In genomic region chr2:10521356-10521755, GRCh38 we compare ENCODE assay signal across 23 cellular contexts.
A peak's percentile ranks its signal among the peaks of the same experiment; 100 is the strongest.
DNase-seq lines count a peak whose midpoint lies in the region; ATAC-seq and TF ChIP-seq lines count a peak whose summit lies in the region.
"Had no signal": no experiment of that assay in that cellular context is flagged by ENCODE, and none has a peak within 500 bp of the region (broad histone marks: within the 10 kb centered on the region; RNA-seq: fewer than 3 reads in every experiment).

No MANE protein-coding gene starts in this region.

- H2BK120ac ChIP-seq in H9 (ENCODE audit: low read depth, low read length, poor library complexity, severe bottlenecking), result no peak overlapping the region

- H3K79me2 ChIP-seq in H9 (ENCODE audit: insufficient read depth, low read length) (no peaks in the 10 kb centered on the region), osteoblast (ENCODE audit: insufficient read depth, low read length) (no peaks in the 10 kb centered on the region)

- no peak overlapping the region for H3K14ac ChIP-seq in H9 (ENCODE audit: insufficient read depth, low read length)

- H3T11ph ChIP-seq in H9 (ENCODE audit: low read length), result no peak overlapping the region

- ATAC-seq in stimulated activated effector memory CD8-positive, alpha-beta T cell treated with anti-CD3 and anti-CD28 coated beads, Interleukin-12 subunit alpha, Interleukin-12 subunit beta, amount 100 ng/mL, for 72 hours, result no peak
- no peak for ATAC-seq in GM21529 (IDR thresholded peaks at IDR 0.05; ENCODE audit: unreplicated experiment)
- ATAC-seq: A549 had no signal

- no peak overlapping the region for H2BK12ac ChIP-seq in H9 (ENCODE audit: insufficient read length, low read depth, low read length)

- H3K9me3 ChIP-seq in H9 (ENCODE audit: control insufficient read depth, low read depth, low read length) (no peaks in the 10 kb centered on the region), endodermal cell (ENCODE audit: control insufficient read depth, low read length) (peaks cover 9% of the 10 kb centered on the region), osteoblast (ENCODE audit: low read depth, low read length) (no peaks in the 10 kb centered on the region)
- H3K9me3 ChIP-seq: BE2C, Peyer's patch, SJSA1 had no signal

- H3K36me3 Mint-ChIP-seq in H9 (ENCODE audit: insufficient read depth in 1 of 3, low read depth in 3 of 3), result peaks cover 0 to 8% (median 0%) of the 10 kb centered on the region in 3 experiments; a peak in 2 of 7 replicates
- no peaks in the 10 kb centered on the region for H3K36me3 Mint-ChIP-seq in endodermal cell (ENCODE audit: low read depth)
- H3K36me3 Mint-ChIP-seq in stimulated activated effector memory CD8-positive, alpha-beta T cell treated with anti-CD3 and anti-CD28 coated beads, Interleukin-12 subunit alpha, Interleukin-12 subunit beta, amount 100 ng/mL, for 72 hours, result no peaks in the 10 kb centered on the region

- H3K4me3 Mint-ChIP-seq in H9, result no peak overlapping the region
- H3K4me3 Mint-ChIP-seq in endodermal cell, result no peak overlapping the region
- no peak overlapping the region for H3K4me3 Mint-ChIP-seq in stimulated activated effector memory CD8-positive, alpha-beta T cell treated with anti-CD3 and anti-CD28 coated beads, Interleukin-12 subunit alpha, Interleukin-12 subunit beta, amount 100 ng/mL, for 72 hours

- WGBS in H9 (ENCODE audit: extremely low coverage, insufficient read length, low lambda C conversion rate), result no CpG with 5 or more reads among the region's 12 CpGs
- 79 to 82% methylated on average over 4 to 12 of the region's 12 CpGs for WGBS in endodermal cell (ENCODE audit: insufficient coverage in 1 of 2, insufficient read length in 1 of 2), 2 experiments

- H3K23me2 ChIP-seq in H9 (ENCODE audit: insufficient read length, low read depth, low read length, poor library complexity, severe bottlenecking), result peaks cover 3% of the 10 kb centered on the region

- H3K4me3 ChIP-seq in endodermal cell (ENCODE audit: low read length) (no peak overlapping the region), osteoblast (ENCODE audit: insufficient read depth, low read length) (no peak overlapping the region)
- H3K4me3 ChIP-seq: A549, HAP-1, Peyer's patch, SJSA1 had no signal

- H3K4ac ChIP-seq in H9 (ENCODE audit: low read depth, low read length), result no peak overlapping the region

- no peak overlapping the region for H3K18ac ChIP-seq in H9 (ENCODE audit: insufficient read length, low read depth, low read length)

- H2AFZ ChIP-seq in H9 (ENCODE audit: low read length), result no peak overlapping the region
- H2AFZ ChIP-seq in osteoblast (ENCODE audit: low read length), result no peak overlapping the region

- H2BK20ac ChIP-seq in H9 (ENCODE audit: low read depth, low read length, poor library complexity, severe bottlenecking), result no peak overlapping the region

- no peaks in the 10 kb centered on the region for H3K27me3 ChIP-seq in H9 (ENCODE audit: insufficient read depth, low read length)
- no peaks in the 10 kb centered on the region for H3K27me3 ChIP-seq in endodermal cell (ENCODE audit: control insufficient read depth, insufficient read depth, low read length, poor library complexity, severe bottlenecking)
- H3K27me3 ChIP-seq in osteoblast (ENCODE audit: insufficient read depth, low read length), result no peaks in the 10 kb centered on the region
- H3K27me3 ChIP-seq: BE2C, Peyer's patch, SJSA1 had no signal

- no peak overlapping the region for H4K8ac ChIP-seq in H9 (replicated peaks; ENCODE audit: insufficient read length, low read depth, low read length)

- H3K4me1 Mint-ChIP-seq in H9, result peaks cover 2 to 16% of the 10 kb centered on the region in 2 experiments
- H3K4me1 Mint-ChIP-seq in endodermal cell, result peaks cover 1% of the 10 kb centered on the region
- no peaks in the 10 kb centered on the region for H3K4me1 Mint-ChIP-seq in stimulated activated effector memory CD8-positive, alpha-beta T cell treated with anti-CD3 and anti-CD28 coated beads, Interleukin-12 subunit alpha, Interleukin-12 subunit beta, amount 100 ng/mL, for 72 hours

- no peak overlapping the region for H3K27ac ChIP-seq in H9 (ENCODE audit: insufficient read length, low read depth, low read length)
- no peak overlapping the region for H3K27ac ChIP-seq in endodermal cell (ENCODE audit: low read depth, low read length)
- no peak overlapping the region for H3K27ac ChIP-seq in osteoblast (ENCODE audit: low read depth, low read length)
- H3K27ac ChIP-seq: A549, HL-60, KMS-11, Peyer's patch, SJSA1 had no signal

- H3K9me3 Mint-ChIP-seq in H9, result peaks cover 5 to 9% of the 10 kb centered on the region in 2 experiments
- peaks cover 9% of the 10 kb centered on the region for H3K9me3 Mint-ChIP-seq in endodermal cell
- peaks cover under 1% of the 10 kb centered on the region for H3K9me3 Mint-ChIP-seq in stimulated activated effector memory CD8-positive, alpha-beta T cell treated with anti-CD3 and anti-CD28 coated beads, Interleukin-12 subunit alpha, Interleukin-12 subunit beta, amount 100 ng/mL, for 72 hours

- no peaks in the 10 kb centered on the region for H3K79me1 ChIP-seq in H9 (ENCODE audit: insufficient read depth, low read depth, low read length, poor library complexity, severe bottlenecking)

- H3K4me1 ChIP-seq in H9 (ENCODE audit: insufficient read depth, low read length) (no peaks in the 10 kb centered on the region), endodermal cell (ENCODE audit: control insufficient read depth, insufficient read depth, low read length) (no peaks in the 10 kb centered on the region), osteoblast (ENCODE audit: insufficient read depth, low read length) (no peaks in the 10 kb centered on the region)
- H3K4me1 ChIP-seq: A549, BE2C, HAP-1, Peyer's patch, SJSA1 had no signal

- DNase-seq in ELF-1 (ENCODE audit: low read depth, low spot score) (peak; percentile 77), H9 (peak; percentile 66), endodermal cell (peak; percentile 69), mesenteric fat pad (ENCODE audit: low spot score) (peak; percentile 82), activated gamma-delta T cell treated with Interleukin-2 at 50 U/mL for 16 hours (no peak), osteoblast (ENCODE audit: insufficient read length, low spot score, missing footprints) (no peak)
- DNase-seq in stimulated activated effector memory CD8-positive, alpha-beta T cell treated with anti-CD3 and anti-CD28 coated beads, Interleukin-12 subunit alpha, Interleukin-12 subunit beta, amount 100 ng/mL, for 72 hours (ENCODE audit: low spot score in 2 of 2), result no peak
- DNase-seq: BE2C; EL; NCI-H1092 treated with DMSO at 0.1 percent for 48 hours; NCI-H1436 treated with DMSO at 0.1 percent for 48 hours; NCI-H1930; NCI-H226; NCI-H510A treated with DMSO at 0.1 percent for 48 hours; NCI-H748 treated with DMSO at 0.1 percent for 48 hours; NK-92 treated with Interleukin-12 subunit alpha and Interleukin-12 subunit beta, amount 100 ng/mL, for 24 hours had no signal

- no peak overlapping the region for H3K56ac ChIP-seq in H9 (ENCODE audit: insufficient read length, low read depth, low read length)

- TF ChIP-seq CTCF in H9 (conservative IDR thresholded peaks at IDR 0.05) (no peak), endodermal cell (conservative IDR thresholded peaks at IDR 0.05) (no peak), osteoblast (IDR thresholded peaks at IDR 0.05; ENCODE audit: extremely low read depth, low read depth, low read length) (no peak)

- peak overlapping the region in 1 of 3 experiments; percentile 79; a peak in 1 of 7 replicates for H3K27ac Mint-ChIP-seq in H9
- H3K27ac Mint-ChIP-seq in endodermal cell, result no peak overlapping the region
- H3K27ac Mint-ChIP-seq in stimulated activated effector memory CD8-positive, alpha-beta T cell treated with anti-CD3 and anti-CD28 coated beads, Interleukin-12 subunit alpha, Interleukin-12 subunit beta, amount 100 ng/mL, for 72 hours, result no peak overlapping the region

- H3K4me2 ChIP-seq in H9 (ENCODE audit: insufficient read depth, insufficient read length, low read length), result no peak overlapping the region
- H3K4me2 ChIP-seq in osteoblast (ENCODE audit: insufficient read depth, low read length), result no peak overlapping the region
- H3K4me2 ChIP-seq: A549, KMS-11 had no signal

- H4K91ac ChIP-seq in H9 (ENCODE audit: insufficient read length, low read depth, low read length), result no peak overlapping the region

- no peak overlapping the region for H2BK15ac ChIP-seq in H9 (ENCODE audit: low read depth, low read length)

- H3K27me3 Mint-ChIP-seq in H9 (ENCODE audit: low read depth), result peaks cover 2% of the 10 kb centered on the region
- H3K27me3 Mint-ChIP-seq in endodermal cell (ENCODE audit: insufficient read depth), result peaks cover 4% of the 10 kb centered on the region

- H2BK5ac ChIP-seq in H9 (ENCODE audit: insufficient read length, low read length), result no peak overlapping the region

- H4K5ac ChIP-seq in H9 (ENCODE audit: insufficient read length, low read depth, low read length), result no peak overlapping the region

- no peak overlapping the region for H3K23ac ChIP-seq in H9 (ENCODE audit: insufficient read length, low read depth, low read length)

- no peaks in the 10 kb centered on the region for H4K20me1 ChIP-seq in H9 (ENCODE audit: control insufficient read depth, insufficient read depth, insufficient read length)
- H4K20me1 ChIP-seq in osteoblast (ENCODE audit: insufficient read depth, low read length), result no peaks in the 10 kb centered on the region

- H3K36me3 ChIP-seq in endodermal cell (ENCODE audit: control insufficient read depth, insufficient read depth, low read length), result no peaks in the 10 kb centered on the region
- H3K36me3 ChIP-seq in osteoblast (ENCODE audit: insufficient read depth, low read length), result no peaks in the 10 kb centered on the region
- H3K36me3 ChIP-seq: BE2C, HAP-1, Peyer's patch, SJSA1 had no signal

- H2AK5ac ChIP-seq in H9 (ENCODE audit: insufficient read length, low read length), result no peak overlapping the region

- H3K9ac ChIP-seq in H9 (ENCODE audit: extremely low read depth, insufficient read length, low read length) (no peak overlapping the region), endodermal cell (ENCODE audit: extremely low read depth, low read length, poor library complexity, severe bottlenecking) (no peak overlapping the region)
- H3K9ac ChIP-seq: KMS-11 had no signal

Comparison
In these comparisons a context has a peak if more than half of its experiments do, and no peak if none do; other contexts are left out.
1. DNase-seq: peak in ELF-1 (single experiment), H9 (single experiment), endodermal cell (single experiment) and mesenteric fat pad (single experiment); none in stimulated activated effector memory CD8-positive, alpha-beta T cell treated with anti-CD3 and anti-CD28 coated beads, Interleukin-12 subunit alpha, Interleukin-12 subunit beta, amount 100 ng/mL, for 72 hours (0 of 2), activated gamma-delta T cell treated with Interleukin-2 at 50 U/mL for 16 hours (single experiment) and osteoblast (single experiment).